In the genomic region with DNA sequence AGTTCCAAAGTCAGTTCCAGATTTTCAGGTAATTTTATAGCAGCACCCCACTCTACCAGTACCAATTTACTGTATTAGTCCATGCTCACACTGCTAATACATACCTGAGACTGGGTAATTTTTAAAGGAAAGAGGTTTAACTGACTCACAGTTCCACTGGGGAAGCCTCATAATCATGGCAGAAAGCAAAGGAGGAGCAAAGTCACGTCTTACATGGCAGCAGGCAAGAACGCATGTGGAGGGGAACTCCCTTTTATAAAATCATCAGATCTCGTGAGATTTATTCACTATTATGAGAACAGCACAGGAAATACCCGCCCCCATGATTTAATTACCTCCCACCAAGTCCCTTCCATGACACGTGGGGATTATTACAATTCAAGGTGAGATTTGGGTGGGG, we compare ENCODE assay signal across 17 cellular contexts.
DNase-seq lines count a peak whose midpoint lies in the region; ATAC-seq, FAIRE-seq and TF ChIP-seq lines count a peak whose summit lies in the region.
"Had no signal": no experiment of that assay in that cellular context is flagged by ENCODE, and none has a peak within 500 bp of the region (broad histone marks: within the 10 kb centered on the region; RNA-seq: fewer than 3 reads in every experiment).

No MANE protein-coding gene starts in this region.

- no peak for TF ChIP-seq POLR2A in HepG2 (IDR thresholded peaks at IDR 0.05; ENCODE audit: insufficient read depth in 1 of 2, low read depth in 2 of 2, low read length in 2 of 2)
- no peak for TF ChIP-seq POLR2A in right lobe of liver (IDR thresholded peaks at IDR 0.05)

- H3K9me3 ChIP-seq in HepG2 (ENCODE audit: low read length) = peaks cover 17% of the 10 kb centered on the region
- no peaks in the 10 kb centered on the region for H3K9me3 ChIP-seq in right lobe of liver
- peaks cover 2% of the 10 kb centered on the region; the same call in 1 of the 2 replicates for H3K9me3 ChIP-seq in HUES64 (ENCODE audit: insufficient read depth, low read depth, low read length)

- H3K36me3 Mint-ChIP-seq in activated CD4-positive, alpha-beta T cell treated with anti-CD3 and anti-CD28 coated beads, Interleukin-2, amount 10 ng/mL, durations not matched to agents 24 days and 14 days (ENCODE audit: low read depth) = no peaks in the 10 kb centered on the region

- no peak overlapping the region for H3K4me3 ChIP-seq in HepG2 (replicated peaks in 1 of 3; ENCODE audit: insufficient read depth in 1 of 3, low read depth in 2 of 3, low read length in 3 of 3)
- H3K4me3 ChIP-seq in right lobe of liver = no peak overlapping the region
- no peak overlapping the region for H3K4me3 ChIP-seq in HUES64 (ENCODE audit: low read length)
- H3K4me3 ChIP-seq in brain microvascular endothelial cell (ENCODE audit: low read depth, low read length) = no peak overlapping the region

- H3K4me1 Mint-ChIP-seq in activated CD4-positive, alpha-beta T cell treated with anti-CD3 and anti-CD28 coated beads, Interleukin-2, amount 10 ng/mL, durations not matched to agents 24 days and 14 days = no peaks in the 10 kb centered on the region
- H3K4me1 Mint-ChIP-seq: B cell had no signal

- no peak for FAIRE-seq in HepG2 (lab: Jason Lieb, UNC)
- FAIRE-seq: A204.1, G401.6, GM12892 had no signal

- H3K36me3 ChIP-seq in HepG2 (replicated peaks in 1 of 2; ENCODE audit: control insufficient read depth in 1 of 2, insufficient read depth in 2 of 2, low read length in 2 of 2) (no peaks in the 10 kb centered on the region), right lobe of liver (no peaks in the 10 kb centered on the region), HUES64 (ENCODE audit: insufficient read depth, low read length) (0 out of 2 replicates have a peak, but pooled peaks cover 3% of the 10 kb centered on the region), brain microvascular endothelial cell (replicated peaks) (no peaks in the 10 kb centered on the region)

- WGBS in HepG2 (ENCODE audit: low lambda C conversion rate) = 39% methylated on average over 5 of the region's 5 CpGs
- 89% methylated on average over 5 of the region's 5 CpGs for WGBS in right lobe of liver (ENCODE audit: insufficient coverage, low coverage, low lambda C conversion rate, missing lambda C conversion rate)
- WGBS in HUES64 = 91% methylated on average over 4 of the region's 5 CpGs

- H3K27ac Mint-ChIP-seq in activated CD4-positive, alpha-beta T cell treated with anti-CD3 and anti-CD28 coated beads, Interleukin-2, amount 10 ng/mL, durations not matched to agents 24 days and 14 days = no peak overlapping the region
- H3K27ac Mint-ChIP-seq: B cell; CD4-positive, alpha-beta T cell had no signal

- H3K4me1 ChIP-seq in HepG2 (ENCODE audit: insufficient read depth, low read length) (no peaks in the 10 kb centered on the region), right lobe of liver (peaks cover 0 to 14% (median 0%) of the 10 kb centered on the region in 4 donors), HUES64 (ENCODE audit: insufficient read depth, low read length) (no peaks in the 10 kb centered on the region)

- POLR2A ChIA-PET in HepG2 (lab: Yijun Ruan, JAX) = no interaction called here

- peaks cover 1% of the 10 kb centered on the region for H3K27me3 Mint-ChIP-seq in activated CD4-positive, alpha-beta T cell treated with anti-CD3 and anti-CD28 coated beads, Interleukin-2, amount 10 ng/mL, durations not matched to agents 24 days and 14 days
- H3K27me3 Mint-ChIP-seq: B cell; CD4-positive, alpha-beta T cell had no signal

- no TSS peak for BruUV-seq in HepG2 (replicated peaks; lab: Mats Ljungman, UMichigan)

- peaks cover 7% of the 10 kb centered on the region for H3K9me3 Mint-ChIP-seq in activated CD4-positive, alpha-beta T cell treated with anti-CD3 and anti-CD28 coated beads, Interleukin-2, amount 10 ng/mL, durations not matched to agents 24 days and 14 days

- intact Hi-C loops in HepG2 (cut with micrococcal nuclease; ENCODE audit: unreplicated experiment) = no loop called here
- intact Hi-C loops in right lobe of liver (cut with DNase I) = no loop called here
- intact Hi-C loops in activated CD4-positive, alpha-beta T cell treated with anti-CD3 and anti-CD28 coated beads, Interleukin-2, amount 10 ng/mL, durations not matched to agents 24 days and 14 days (cut with micrococcal nuclease) = no loop called here

- DNase-seq in HepG2 (ENCODE audit: low spot score) (no peak), right lobe of liver (no peak), brain microvascular endothelial cell (no peak), NCI-H510A (lab: John Stamatoyannopoulos, UW) (no peak), NAMALWA (ENCODE audit: low spot score) (no peak)
- DNase-seq in activated CD4-positive, alpha-beta T cell treated with anti-CD3 and anti-CD28 coated beads, Interleukin-2, amount 10 ng/mL, durations not matched to agents 24 days and 14 days = no peak
- DNase-seq: C1 segment of cervical spinal cord; CD4-positive, alpha-beta T cell; DMS153; DMS79 treated with DMSO at 0.1 percent for 48 hours; EL had no signal

- in situ Hi-C loops in HepG2 (cut with HindIII; ENCODE audit: extremely low pct_ligation_motif_present, low pct_unique_long_range_greater_than_20kb) (no loop called here), brain microvascular endothelial cell (cut with HindIII; ENCODE audit: low pct_ligation_motif_present, low sequenced_read_pairs) (no loop called here)

- ATAC-seq in HepG2 = no peak
- ATAC-seq in right lobe of liver = no peak

- no peak overlapping the region for H3K4me3 Mint-ChIP-seq in activated CD4-positive, alpha-beta T cell treated with anti-CD3 and anti-CD28 coated beads, Interleukin-2, amount 10 ng/mL, durations not matched to agents 24 days and 14 days
- H3K4me3 Mint-ChIP-seq: B cell; CD4-positive, alpha-beta T cell had no signal

- CTCF ChIA-PET in HepG2 (lab: Yijun Ruan, JAX; ENCODE audit: low intra/inter-chr PET ratio, low total read pairs) = no interaction called here

- no peaks in the 10 kb centered on the region for H4K20me1 ChIP-seq in HepG2 (ENCODE audit: insufficient read depth, low read length)

- TF ChIP-seq RAD21 in HepG2 (CRISPR knock-in tag; IDR thresholded peaks at IDR 0.05) = no peak

- no peaks in the 10 kb centered on the region for H3K27me3 ChIP-seq in HepG2 (ENCODE audit: control insufficient read depth in 1 of 2, insufficient read depth in 2 of 2, low read length in 2 of 2)
- H3K27me3 ChIP-seq in right lobe of liver = no peaks in the 10 kb centered on the region
- H3K27me3 ChIP-seq in HUES64 (ENCODE audit: insufficient read depth, low read length) = no peaks in the 10 kb centered on the region
- H3K27me3 ChIP-seq in brain microvascular endothelial cell (replicated peaks) = no peaks in the 10 kb centered on the region

- TF ChIP-seq EP300 in HepG2 (IDR thresholded peaks at IDR 0.05; ENCODE audit: low read depth in 2 of 2, low read length in 2 of 2) (no peak), HepG2 (CRISPR knock-in tag; IDR thresholded peaks at IDR 0.05; ENCODE audit: borderline replicate concordance) (no peak)

- no peak overlapping the region for H3K9ac ChIP-seq in HepG2 (ENCODE audit: insufficient read depth, low read depth, low read length)
- H3K9ac ChIP-seq in HUES64 (ENCODE audit: low read depth, low read length) = no peak overlapping the region

- H2AFZ ChIP-seq in HepG2 (ENCODE audit: low read length) = no peak overlapping the region

- no peak overlapping the region for H3K4me2 ChIP-seq in HepG2 (ENCODE audit: low read depth, low read length)

- TF ChIP-seq CTCF in HepG2 (CRISPR knock-in tag; IDR thresholded peaks at IDR 0.05) (no peak), right lobe of liver (IDR thresholded peaks at IDR 0.05) (no peak), brain microvascular endothelial cell (IDR thresholded peaks at IDR 0.05; ENCODE audit: low read depth, low read length, missing control alignments) (no peak)

- H3K79me2 ChIP-seq in HepG2 (ENCODE audit: insufficient read depth, low read length) = no peaks in the 10 kb centered on the region

- H3K27ac ChIP-seq in HepG2 (ENCODE audit: extremely low read length, insufficient read depth, low read length) (no peak overlapping the region), right lobe of liver (no peak overlapping the region), HUES64 (ENCODE audit: low read depth, low read length) (peak overlapping the region; percentile 90; the same call in 1 of the 2 replicates), brain microvascular endothelial cell (peak overlapping the region; percentile 51)
- H3K27ac ChIP-seq: HL-60 had no signal

TF ChIP-seq in HepG2, 621 proteins besides CTCF, POLR2A, EP300 and RAD21:
- TF ChIP-seq SRY (CRISPR knock-in tag; IDR thresholded peaks at IDR 0.05) = no peak
- TF ChIP-seq RBM22 (optimal IDR thresholded peaks at IDR 0.05; ENCODE audit: low read length) = no peak
- TF ChIP-seq ZNF704 (CRISPR knock-in tag; IDR thresholded peaks at IDR 0.05; ENCODE audit: borderline replicate concordance) = no peak
- no peak for TF ChIP-seq HHEX (CRISPR knock-in tag; IDR thresholded peaks at IDR 0.05)
- TF ChIP-seq ELF1 (CRISPR knock-in tag; IDR thresholded peaks at IDR 0.05) = no peak
- TF ChIP-seq PAX8 (CRISPR knock-in tag; IDR thresholded peaks at IDR 0.05; ENCODE audit: borderline replicate concordance) = no peak
- TF ChIP-seq, protein P1, sequence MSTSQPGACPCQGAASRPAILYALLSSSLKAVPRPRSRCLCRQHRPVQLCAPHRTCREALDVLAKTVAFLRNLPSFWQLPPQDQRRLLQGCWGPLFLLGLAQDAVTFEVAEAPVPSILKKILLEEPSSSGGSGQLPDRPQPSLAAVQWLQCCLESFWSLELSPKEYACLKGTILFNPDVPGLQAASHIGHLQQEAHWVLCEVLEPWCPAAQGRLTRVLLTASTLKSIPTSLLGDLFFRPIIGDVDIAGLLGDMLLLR (CRISPR knock-in tag; IDR thresholded peaks at IDR 0.05) = no peak
- no peak for TF ChIP-seq ZNF703 (CRISPR knock-in tag; IDR thresholded peaks at IDR 0.05; ENCODE audit: borderline replicate concordance)
- TF ChIP-seq ZNF431 (CRISPR knock-in tag; IDR thresholded peaks at IDR 0.05; ENCODE audit: borderline replicate concordance, low read depth) = 0 out of 2 replicates have a peak, but pooled peaks have one; percentile 60

Comparison
In these comparisons a context has a peak if more than half of its experiments do, and no peak if none do; other contexts are left out.
1. H3K27ac ChIP-seq: peak in HUES64 (single experiment) and brain microvascular endothelial cell (single experiment); none in HepG2 (single experiment) and right lobe of liver (0 of 3).